ENCODE assay signal across 16 cellular contexts in genomic region chr5:111810087-111810486, GRCh38.
"Had no signal": no experiment of that assay in that cellular context is flagged by ENCODE, and none has a peak within 500 bp of the region (broad histone marks: within the 10 kb centered on the region; RNA-seq: fewer than 3 reads in every experiment).

No MANE protein-coding gene starts in this region.

- H3K9me3 ChIP-seq: adrenal gland, heart right ventricle, lower lobe of right lung, thoracic aorta had no signal

- H3K27me3 ChIP-seq: adrenal gland, heart right ventricle had no signal

- H3K4me1 ChIP-seq: adrenal gland, foreskin keratinocyte, heart right ventricle, lower lobe of right lung had no signal

- H3K36me3 ChIP-seq: adrenal gland, heart right ventricle, lower lobe of right lung, thoracic aorta had no signal

- H3K27ac ChIP-seq: adrenal gland, foreskin keratinocyte, heart right ventricle, lower lobe of right lung, thoracic aorta had no signal

- DNase-seq: activated CD4-positive, alpha-beta T cell treated with anti-CD3 and anti-CD28 coated beads for 48 hours; activated CD8-positive, alpha-beta memory T cell treated with anti-CD3 and anti-CD28 coated beads for 24 hours; activated naive CD4-positive, alpha-beta T cell treated with Interleukin-2 at 50 U/mL for 16 hours; endodermal cell; foreskin keratinocyte; heart right ventricle; islet precursor cell; lower lobe of right lung; naive thymus-derived CD8-positive, alpha-beta T cell; stimulated activated CD4-positive, alpha-beta T cell treated with anti-CD3 and anti-CD28 coated beads, Interleukin-4, amount 100 ng/mL, for 1 hour; stimulated activated CD8-positive, alpha-beta memory T cell treated with anti-CD3 and anti-CD28 coated beads, Interleukin-4, amount 100 ng/mL, for 48 hours; stimulated activated naive CD8-positive, alpha-beta T cell treated with anti-CD3 and anti-CD28 coated beads, Interleukin-15, Interleukin-2, amounts not matched to agents 100 U/mL and 50 U/mL, for 24 hours; T-cell had no signal

- ATAC-seq: esophagus mucosa; foreskin keratinocyte; lower lobe of right lung; naive thymus-derived CD8-positive, alpha-beta T cell; stimulated activated naive CD8-positive, alpha-beta T cell treated with anti-CD3 and anti-CD28 coated beads, Interleukin-15, Interleukin-2, amounts not matched to agents 100 U/mL and 50 U/mL, for 24 hours; T-cell had no signal

- H3K4me3 ChIP-seq: adrenal gland, heart right ventricle, lower lobe of right lung, thoracic aorta had no signal
